27 cellular contexts compared by ENCODE assay signal in the genomic region with DNA sequence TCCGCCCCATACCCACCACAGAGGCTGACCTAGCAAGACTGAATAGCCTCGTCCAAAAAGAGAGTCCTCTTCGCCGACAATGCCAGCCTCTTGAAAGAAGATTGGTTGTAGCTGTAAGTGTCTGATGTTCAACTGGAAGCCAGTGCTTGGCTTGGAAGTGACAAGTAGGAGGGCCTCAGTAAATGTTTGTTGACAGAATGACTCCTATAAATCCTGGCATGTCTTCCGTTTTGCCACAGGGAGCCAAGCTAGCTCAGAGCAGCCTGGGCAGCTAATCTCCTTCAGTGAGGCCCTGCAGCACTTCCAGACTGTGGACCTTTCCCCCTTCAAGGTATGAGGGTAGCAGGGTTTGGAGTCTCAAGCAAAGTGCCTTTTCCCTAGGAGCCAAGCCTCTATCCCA. TPM values are rescaled to one million over a fixed set of nuclear protein-coding genes. Genes with fewer than 3 reads are reported as not detected.
DNase-seq lines count a peak whose midpoint lies in the region; ATAC-seq and TF ChIP-seq lines count a peak whose summit lies in the region.
"Had no signal": no experiment of that assay in that cellular context is flagged by ENCODE, and none has a peak within 500 bp of the region (broad histone marks: within the 10 kb centered on the region; RNA-seq: fewer than 3 reads in every experiment).

No MANE protein-coding gene starts in this region.

- H3K4me1 Mint-ChIP-seq in neural progenitor cell (no peaks in the 10 kb centered on the region), progenitor cell of endocrine pancreas (ENCODE audit: low read depth) (peaks cover 8% of the 10 kb centered on the region)
- H3K4me1 Mint-ChIP-seq: CD4-positive, alpha-beta memory T cell had no signal

- H3K79me2 ChIP-seq in neural progenitor cell (ENCODE audit: low read depth): no peaks in the 10 kb centered on the region

- peaks cover 13% of the 10 kb centered on the region for H3K36me3 Mint-ChIP-seq in neural progenitor cell
- H3K36me3 Mint-ChIP-seq in progenitor cell of endocrine pancreas (ENCODE audit: insufficient read depth): peaks cover 10% of the 10 kb centered on the region

- H3K27me3 Mint-ChIP-seq in neural progenitor cell (ENCODE audit: insufficient read depth, low read depth) (peaks cover 4% of the 10 kb centered on the region), progenitor cell of endocrine pancreas (no peaks in the 10 kb centered on the region)
- H3K27me3 Mint-ChIP-seq: CD4-positive, alpha-beta memory T cell; type B pancreatic cell had no signal

- no peaks in the 10 kb centered on the region for H4K20me1 ChIP-seq in neural progenitor cell (ENCODE audit: low read depth)

- no peaks in the 10 kb centered on the region for H3K36me3 ChIP-seq in colonic mucosa
- no peaks in the 10 kb centered on the region for H3K36me3 ChIP-seq in neural progenitor cell
- H3K36me3 ChIP-seq: adrenal gland had no signal

- H2AFZ ChIP-seq in neural progenitor cell (replicated peaks): no peak overlapping the region

- no peaks in the 10 kb centered on the region for H3K9me3 ChIP-seq in colonic mucosa
- H3K9me3 ChIP-seq in neural progenitor cell (ENCODE audit: low read depth): no peaks in the 10 kb centered on the region
- H3K9me3 ChIP-seq: adrenal gland, esophagus squamous epithelium, gastroesophageal sphincter, sigmoid colon, stomach had no signal

- intact Hi-C loops in colonic mucosa (cut with DNase I): no loop called here

- H3K4me1 ChIP-seq in colonic mucosa (no peaks in the 10 kb centered on the region), neural progenitor cell (no peaks in the 10 kb centered on the region)
- H3K4me1 ChIP-seq: gastroesophageal sphincter, sigmoid colon had no signal

- H3K9ac ChIP-seq in colonic mucosa (ENCODE audit: low read depth in 2 of 2, low read length in 2 of 2): peak overlapping the region in 1 of 2 donors; percentile 46
- H3K9ac ChIP-seq in neural progenitor cell: no peak overlapping the region

- H3K4me3 ChIP-seq in colonic mucosa: no peak overlapping the region
- H3K4me3 ChIP-seq in neural progenitor cell: no peak overlapping the region
- H3K4me3 ChIP-seq: adrenal gland, esophagus squamous epithelium, gastroesophageal sphincter, sigmoid colon, SJSA1, stomach had no signal

- H3F3A ChIP-seq in neural progenitor cell (ENCODE audit: low read depth): no peaks in the 10 kb centered on the region

- no peak overlapping the region for H3K27ac ChIP-seq in colonic mucosa
- H3K27ac ChIP-seq in neural progenitor cell: no peak overlapping the region
- H3K27ac ChIP-seq: adrenal gland, esophagus squamous epithelium, gastroesophageal sphincter, sigmoid colon, SJSA1, stomach had no signal

- DNase-seq in EH (ENCODE audit: low read depth): peak; percentile 62
- peak; percentile 11 for DNase-seq in NCI-H510A (lab: John Stamatoyannopoulos, UW)
- DNase-seq in colonic mucosa: peak; percentile 40
- no peak for DNase-seq in neural progenitor cell (ENCODE audit: low spot score)
- DNase-seq in progenitor cell of endocrine pancreas (ENCODE audit: low spot score, unreplicated experiment): no peak
- DNase-seq in HuH-7 (ENCODE audit: low spot score): no peak
- DNase-seq in dedifferentiated amniotic fluid mesenchymal stem cell (ENCODE audit: extremely low spot score): no peak
- DNase-seq: activated CD4-positive, alpha-beta T cell treated with anti-CD3 and anti-CD28 coated beads for 1 hour; activated naive CD4-positive, alpha-beta T cell; activated T-cell treated with anti-CD3 and anti-CD28 coated beads, Interleukin-2, amount 50 U/mL, for 1 hour; adrenal gland; CD4-positive, alpha-beta memory T cell; effector memory CD4-positive, alpha-beta T cell; esophagus squamous epithelium; GOT3; islet precursor cell; NCI-H1105; NCI-H524 treated with DMSO at 0.1 percent for 48 hours; sigmoid colon; stomach; T-helper 1 cell had no signal

- no peak for TF ChIP-seq CTCF in colonic mucosa (IDR thresholded peaks at IDR 0.05)
- TF ChIP-seq CTCF in neural progenitor cell (IDR thresholded peaks at IDR 0.05): no peak
- TF ChIP-seq CTCF in progenitor cell of endocrine pancreas (IDR thresholded peaks at IDR 0.05; ENCODE audit: unreplicated experiment): no peak

- H3K27me3 ChIP-seq in colonic mucosa (no peaks in the 10 kb centered on the region), neural progenitor cell (no peaks in the 10 kb centered on the region)
- H3K27me3 ChIP-seq: adrenal gland, esophagus squamous epithelium, gastroesophageal sphincter, sigmoid colon, SJSA1, stomach had no signal

- H3K9me3 Mint-ChIP-seq in neural progenitor cell (no peaks in the 10 kb centered on the region), progenitor cell of endocrine pancreas (ENCODE audit: low read depth) (no peaks in the 10 kb centered on the region)
- H3K9me3 Mint-ChIP-seq: type B pancreatic cell had no signal

- H3K4me2 ChIP-seq in neural progenitor cell: no peak overlapping the region

- H3K4me3 Mint-ChIP-seq in neural progenitor cell (no peak overlapping the region), progenitor cell of endocrine pancreas (ENCODE audit: low read depth) (no peak overlapping the region)
- H3K4me3 Mint-ChIP-seq: CD4-positive, alpha-beta memory T cell; type B pancreatic cell had no signal

- H3K27ac Mint-ChIP-seq in neural progenitor cell (peak overlapping the region; percentile 25), progenitor cell of endocrine pancreas (no peak overlapping the region)
- H3K27ac Mint-ChIP-seq: type B pancreatic cell had no signal

- no peak for ATAC-seq in HG02870 (IDR thresholded peaks at IDR 0.05; ENCODE audit: unreplicated experiment)
- ATAC-seq: gastroesophageal sphincter had no signal

RNA-seq across cellular contexts. Expression of gene ELMOD3, which starts 14.9 kb away (rescaled TPM):
- total RNA-seq in colonic mucosa (10 to 100 TPM; 13.4 to 19.4 TPM), neural progenitor cell (ENCODE audit: low replicate concordance) (21.5 and 28.1 TPM in 2 replicates), progenitor cell of endocrine pancreas (23.3 and 25.6 TPM in 2 replicates)

RNA-seq across cellular contexts. Expression of gene RETSAT, which starts 15.2 kb away (rescaled TPM):
- total RNA-seq in colonic mucosa: 100 to 1,000 TPM; 145 to 190 TPM
- total RNA-seq in neural progenitor cell (ENCODE audit: low replicate concordance): 13.3 and 19.0 TPM in 2 replicates
- total RNA-seq in progenitor cell of endocrine pancreas: 22.8 and 23.1 TPM in 2 replicates

RNA-seq across cellular contexts. Expression of gene CAPG, which starts 40.7 kb away (rescaled TPM):
- total RNA-seq in colonic mucosa (100 to 1,000 TPM; 102 to 105 TPM), neural progenitor cell (ENCODE audit: low replicate concordance) (23.9 TPM in 2 replicates), progenitor cell of endocrine pancreas (56.1 and 56.5 TPM in 2 replicates)

RNA-seq across cellular contexts. Expression of gene TGOLN2, which starts 41.7 kb away (rescaled TPM):
- total RNA-seq in colonic mucosa (100 to 1,000 TPM; 140 to 162 TPM), neural progenitor cell (ENCODE audit: low replicate concordance) (28.5 and 31.9 TPM in 2 replicates), progenitor cell of endocrine pancreas (64.2 and 65.5 TPM in 2 replicates)

RNA-seq across cellular contexts. Expression of gene SH2D6, which starts 49.0 kb away (rescaled TPM):
- total RNA-seq in colonic mucosa (1 to 10 TPM; 1.6 to 9.2 TPM), neural progenitor cell (ENCODE audit: low replicate concordance) (0.07 and 0.74 TPM in 2 replicates), progenitor cell of endocrine pancreas (0.29 and 0.71 TPM in 2 replicates)
- total RNA-seq: gastroesophageal sphincter, lung microvascular endothelial cell, posterior vena cava, sigmoid colon, SJSA1 had no signal

Comparison
In these comparisons a context has a peak if more than half of its experiments do, and no peak if none do; other contexts are left out.
1. DNase-seq: peak in EH (single experiment), NCI-H510A (single experiment) and colonic mucosa (single experiment); none in neural progenitor cell (single experiment), progenitor cell of endocrine pancreas (single experiment), HuH-7 (single experiment) and dedifferentiated amniotic fluid mesenchymal stem cell (single experiment).